Comparison of ENCODE assay signal across 12 cellular contexts in genomic region chr9:37964740-37965081, GRCh38.
DNase-seq lines count a peak whose midpoint lies in the region; ATAC-seq and TF ChIP-seq lines count a peak whose summit lies in the region.
"Had no signal": no experiment of that assay in that cellular context is flagged by ENCODE, and none has a peak within 500 bp of the region (broad histone marks: within the 10 kb centered on the region; RNA-seq: fewer than 3 reads in every experiment).

No MANE protein-coding gene starts in this region.

- H3K9me3 ChIP-seq in Panc1 (ENCODE audit: control insufficient read depth, insufficient read depth, low read depth, low read length) = no peaks in the 10 kb centered on the region
- H3K9me3 ChIP-seq in breast epithelium = no peaks in the 10 kb centered on the region
- no peaks in the 10 kb centered on the region for H3K9me3 ChIP-seq in lower lobe of right lung
- no peaks in the 10 kb centered on the region for H3K9me3 ChIP-seq in OCI-LY7 (ENCODE audit: low read length)

- H3K27ac ChIP-seq in Panc1 (ENCODE audit: low read length) = peak overlapping the region; percentile 57
- peak overlapping the region; percentile 81 to 93 for H3K27ac ChIP-seq in breast epithelium
- H3K27ac ChIP-seq in lower lobe of right lung = peak overlapping the region; percentile 66
- peak overlapping the region; percentile 96 for H3K27ac ChIP-seq in substantia nigra (ENCODE audit: low read depth, low read length, poor library complexity, severe bottlenecking)
- H3K27ac ChIP-seq in OCI-LY7 (ENCODE audit: low read depth, low read length, poor library complexity, severe bottlenecking) = no peak overlapping the region
- H3K27ac ChIP-seq: HL-60 had no signal

- H3K27me3 ChIP-seq in Panc1 (ENCODE audit: control insufficient read depth, insufficient read depth, low read length) (no peaks in the 10 kb centered on the region), breast epithelium (peaks cover 0 to 3% of the 10 kb centered on the region in 2 donors), lower lobe of right lung (ENCODE audit: low read depth) (no peaks in the 10 kb centered on the region)

- in situ Hi-C loops in Panc1 (cut with HindIII; ENCODE audit: low pct_unique_long_range_greater_than_20kb, low sequenced_read_pairs) = no loop called here

- no peaks in the 10 kb centered on the region for H3K79me2 ChIP-seq in OCI-LY7 (ENCODE audit: insufficient read depth, low read depth, low read length)

- H3K4me3 ChIP-seq in Panc1 (ENCODE audit: low read depth in 2 of 2, low read length in 2 of 2) (no peak overlapping the region), breast epithelium (no peak overlapping the region), lower lobe of right lung (no peak overlapping the region), OCI-LY7 (ENCODE audit: low read depth, low read length, poor library complexity, severe bottlenecking) (no peak overlapping the region)

- no peaks in the 10 kb centered on the region for H4K20me1 ChIP-seq in OCI-LY7 (ENCODE audit: insufficient read depth, low read length)

- no peak overlapping the region for H3K4me2 ChIP-seq in OCI-LY7 (ENCODE audit: low read length)

- POLR2A ChIA-PET in Panc1 (lab: Charles Lee) = interaction anchor here (0.7 kb wide), 1 partner anchor 39 kb away, joined by 3 read pairs; no protein-coding TSS in a partner anchor
- POLR2A ChIA-PET in OCI-LY7 (lab: Charles Lee) = no interaction called here

- BruUV-seq in Panc1 (replicated peaks; lab: Mats Ljungman, UMichigan) (no TSS peak), OCI-LY7 (replicated peaks; lab: Mats Ljungman, UMichigan) (no TSS peak)

- no peak for DNase-seq in Panc1 (ENCODE audit: low read depth, low spot score)
- DNase-seq in breast epithelium (ENCODE audit: low spot score in 2 of 2) = no peak
- DNase-seq in lower lobe of right lung = no peak
- no peak for DNase-seq in substantia nigra (lab: John Stamatoyannopoulos, UW)
- no peak for DNase-seq in GM10266 (ENCODE audit: extremely low spot score)
- DNase-seq in GM20000 (ENCODE audit: low spot score) = no peak
- DNase-seq in OCI-LY7 (ENCODE audit: low spot score) = no peak
- DNase-seq: activated CD8-positive, alpha-beta memory T cell treated with anti-CD3 and anti-CD28 coated beads for 24 hours; NCI-H2171 treated with DMSO at 0.1 percent for 48 hours; OCI-M1 had no signal

- no peaks in the 10 kb centered on the region for H3K9me2 ChIP-seq in OCI-LY7 (ENCODE audit: insufficient read depth, low read length)

- no peak overlapping the region for H2AFZ ChIP-seq in OCI-LY7 (ENCODE audit: low read length)

- intact Hi-C loops in Panc1 (cut with micrococcal nuclease; ENCODE audit: unreplicated experiment) = loop anchor here (5.0 kb wide), 1 partner anchor 33 kb away; no protein-coding TSS in a partner anchor
- intact Hi-C loops in breast epithelium (cut with DNase I; ENCODE audit: low total_unique reads) = no loop called here
- intact Hi-C loops in lower lobe of right lung (cut with DNase I) = no loop called here
- intact Hi-C loops in OCI-LY7 (cut with micrococcal nuclease; ENCODE audit: unreplicated experiment) = no loop called here

- CTCF ChIA-PET in Panc1 (lab: Charles Lee) (no interaction called here), OCI-LY7 (lab: Charles Lee; ENCODE audit: unreplicated experiment) (no interaction called here)

- H3K36me3 ChIP-seq in Panc1 (ENCODE audit: control insufficient read depth, insufficient read depth, low read length) = no peaks in the 10 kb centered on the region; the same call in none of the 2 replicates
- H3K36me3 ChIP-seq in breast epithelium = no peaks in the 10 kb centered on the region
- no peaks in the 10 kb centered on the region for H3K36me3 ChIP-seq in lower lobe of right lung
- no peaks in the 10 kb centered on the region for H3K36me3 ChIP-seq in OCI-LY7 (ENCODE audit: insufficient read depth, low read length)

- no peak for TF ChIP-seq POLR2A in breast epithelium (IDR thresholded peaks at IDR 0.05)

- H3K4me1 ChIP-seq in Panc1 (ENCODE audit: control insufficient read depth, insufficient read depth, low read length) (peaks cover 53% of the 10 kb centered on the region), breast epithelium (peaks cover 0 to 16% of the 10 kb centered on the region in 2 donors), lower lobe of right lung (peaks cover 63% of the 10 kb centered on the region), OCI-LY7 (ENCODE audit: insufficient read depth, low read length, poor library complexity, severe bottlenecking) (no peaks in the 10 kb centered on the region)

- ATAC-seq in Panc1 = no peak
- no peak for ATAC-seq in lower lobe of right lung
- no peak for ATAC-seq in HG02840 (IDR thresholded peaks at IDR 0.05; ENCODE audit: low FRiP score, unreplicated experiment)

- TF ChIP-seq CTCF in Panc1 (IDR thresholded peaks at IDR 0.05) = no peak
- TF ChIP-seq CTCF in breast epithelium (IDR thresholded peaks at IDR 0.05) = no peak
- no peak for TF ChIP-seq CTCF in lower lobe of right lung (IDR thresholded peaks at IDR 0.05)
- no peak for TF ChIP-seq CTCF in GM10266 (IDR thresholded peaks at IDR 0.05; ENCODE audit: control insufficient read depth, insufficient read depth, low read depth, missing control alignments)
- no peak for TF ChIP-seq CTCF in GM20000 (IDR thresholded peaks at IDR 0.05; ENCODE audit: extremely low read depth, missing control alignments)
- no peak for TF ChIP-seq CTCF in OCI-LY7 (conservative IDR thresholded peaks at IDR 0.05; ENCODE audit: low read length)
